29 cellular contexts compared by ENCODE assay signal in genomic region chr18:66461344-66461743, GRCh38.
"Had no signal": no experiment of that assay in that cellular context is flagged by ENCODE, and none has a peak within 500 bp of the region (broad histone marks: within the 10 kb centered on the region; RNA-seq: fewer than 3 reads in every experiment).

No MANE protein-coding gene starts in this region.

- H3K4me1 ChIP-seq: esophagus squamous epithelium, heart right ventricle, parathyroid adenoma, psoas muscle, right atrium auricular region, stomach, tibial artery, upper lobe of right lung had no signal

- H3K36me3 ChIP-seq: esophagus squamous epithelium, heart right ventricle, right atrium auricular region, stomach, tibial artery, upper lobe of right lung had no signal

- H3K27me3 ChIP-seq: esophagus squamous epithelium, heart right ventricle, stomach, tibial artery, upper lobe of right lung had no signal

- H2AFZ ChIP-seq: parathyroid adenoma had no signal

- H3K9ac ChIP-seq: parathyroid adenoma had no signal

- DNase-seq: activated CD4-positive, alpha-beta T cell treated with anti-CD3 and anti-CD28 coated beads for 4 hours; activated CD4-positive, alpha-beta T cell treated with anti-CD3 and anti-CD28 coated beads, Interleukin-2, amount 50 U/mL, for 4 hours; activated effector memory CD4-positive, alpha-beta T cell treated with Interleukin-2 at 50 U/mL for 16 hours; activated naive CD4-positive, alpha-beta T cell treated with Interleukin-2 at 50 U/mL for 16 hours; activated T-cell treated with anti-CD3 and anti-CD28 coated beads for 4 hours; anterior cingulate cortex; dermis blood vessel endothelial cell; effector CD4-positive, alpha-beta T cell; esophagus squamous epithelium; foreskin melanocyte; heart right ventricle; naive thymus-derived CD4-positive, alpha-beta T cell; psoas muscle; stimulated activated CD4-positive, alpha-beta T cell treated with anti-CD3 and anti-CD28 coated beads, Interleukin-1b, Interleukin-23, amount 100 ng/mL, for 48 hours; stimulated activated CD4-positive, alpha-beta T cell treated with anti-CD3 and anti-CD28 coated beads, Interleukin-4, amount 100 ng/mL, for 4 hours; stimulated activated CD8-positive, alpha-beta memory T cell treated with anti-CD3 and anti-CD28 coated beads, Interleukin-4, amount 100 ng/mL, for 48 hours; stomach; tibial artery; upper lobe of right lung had no signal

- ATAC-seq: heart right ventricle; naive thymus-derived CD4-positive, alpha-beta T cell; psoas muscle; stimulated activated memory B cell treated with anti-CD40 and anti-IgM and Interleukin-4, amounts not matched to agents 10 μg/mL and 1 μg/mL and 100 μg/mL, for 72 hours; upper lobe of right lung had no signal

- FAIRE-seq: bronchial epithelial cell, colon, endometrium, TTC549 had no signal

- H3K4me2 ChIP-seq: smooth muscle cell had no signal

- H3K27ac ChIP-seq: epithelial cell of prostate, esophagus squamous epithelium, heart right ventricle, parathyroid adenoma, psoas muscle, right atrium auricular region, stomach, tibial artery, upper lobe of right lung, VCaP had no signal

- H3K9me3 ChIP-seq: psoas muscle, right atrium auricular region, stomach, tibial artery, upper lobe of right lung had no signal

- H3K4me3 ChIP-seq: esophagus squamous epithelium, heart right ventricle, psoas muscle, right atrium auricular region, smooth muscle cell, stomach, tibial artery, upper lobe of right lung had no signal

- H3K79me2 ChIP-seq: parathyroid adenoma had no signal
